Comparison of ENCODE assay signal across 7 cellular contexts in genomic region chr7:140070546-140070945, GRCh38.
"Had no signal": no experiment of that assay in that cellular context is flagged by ENCODE, and none has a peak within 500 bp of the region (broad histone marks: within the 10 kb centered on the region; RNA-seq: fewer than 3 reads in every experiment).

No MANE protein-coding gene starts in this region.

- H3K4me3 ChIP-seq: GM12878 had no signal

- DNase-seq: GDM1, GF-D8 had no signal

- FAIRE-seq: G401.6, GM12878, GM12891, GM12892, GM18507 had no signal

- ATAC-seq: GM12878 had no signal
